ENCODE assay signal across 8 cellular contexts in the genomic region with DNA sequence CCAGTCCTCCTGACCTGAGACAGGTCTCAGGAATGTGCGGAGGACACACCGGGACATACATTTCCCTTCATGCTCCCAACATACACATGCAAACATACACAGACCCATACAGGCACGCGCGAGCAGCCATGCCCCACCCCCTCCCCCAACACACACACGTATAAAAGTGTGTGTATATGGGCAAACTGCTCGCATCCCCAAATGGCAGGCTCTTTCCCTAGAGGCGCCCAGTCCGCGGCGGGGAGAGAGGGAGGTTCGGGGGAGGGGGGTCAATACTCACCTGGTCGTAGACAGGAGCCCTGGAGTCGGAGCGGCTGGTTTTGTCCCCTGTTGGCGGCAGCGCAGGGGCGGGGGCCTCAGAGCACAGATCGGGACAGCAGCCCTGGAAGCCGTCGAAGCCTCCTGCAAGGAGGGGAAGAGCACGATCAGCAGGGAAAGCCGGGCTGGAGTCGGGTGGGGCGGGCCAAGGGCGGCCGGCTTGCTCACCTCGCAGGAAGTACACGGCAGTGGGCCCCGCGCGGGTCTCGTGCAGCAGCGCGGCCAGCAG. TPM values are rescaled to one million over a fixed set of nuclear protein-coding genes. Genes with fewer than 3 reads are reported as not detected.
DNase-seq lines count a peak whose midpoint lies in the region; ATAC-seq and TF ChIP-seq lines count a peak whose summit lies in the region.

No MANE protein-coding gene starts in this region.

- intact Hi-C loops in lower lobe of right lung (cut with DNase I): no loop called here

- no peak for TF ChIP-seq POLR2A in suprapubic skin (IDR thresholded peaks at IDR 0.05)

- no peak for TF ChIP-seq EP300 in suprapubic skin (IDR thresholded peaks at IDR 0.05)

- H3K27me3 ChIP-seq in lower lobe of right lung (ENCODE audit: low read depth) (peaks cover 5% of the 10 kb centered on the region), suprapubic skin (no peaks in the 10 kb centered on the region)

- H3K9me3 ChIP-seq in lower lobe of right lung: no peaks in the 10 kb centered on the region
- H3K9me3 ChIP-seq in suprapubic skin: no peaks in the 10 kb centered on the region

- TF ChIP-seq CTCF in lower lobe of right lung (IDR thresholded peaks at IDR 0.05) (no peak), suprapubic skin (IDR thresholded peaks at IDR 0.05) (peak in 1 of 2 donors; percentile 1), GM10266 (IDR thresholded peaks at IDR 0.05; ENCODE audit: control insufficient read depth, insufficient read depth, low read depth, missing control alignments) (no peak)

- H3K27ac Mint-ChIP-seq in activated naive CD8-positive, alpha-beta T cell treated with anti-CD3 and anti-CD28 coated beads, Interleukin-2, amount 50 U/mL, for 24 hours: peak overlapping the region; percentile 97

- peak overlapping the region; percentile 58 for H3K27ac ChIP-seq in lower lobe of right lung
- peak overlapping the region; percentile 72 for H3K27ac ChIP-seq in suprapubic skin

- peaks cover 65% of the 10 kb centered on the region for H3K4me1 Mint-ChIP-seq in activated naive CD8-positive, alpha-beta T cell treated with anti-CD3 and anti-CD28 coated beads, Interleukin-2, amount 50 U/mL, for 24 hours

- DNase-seq in NCI-H69 (lab: John Stamatoyannopoulos, UW): peak; percentile 70
- DNase-seq in activated naive CD8-positive, alpha-beta T cell treated with anti-CD3 and anti-CD28 coated beads, Interleukin-2, amount 50 U/mL, for 24 hours: peak; percentile 56
- DNase-seq in lower lobe of right lung: peak; percentile 68
- DNase-seq in suprapubic skin (ENCODE audit: low spot score in 2 of 2): peak in 1 of 2 donors; percentile 72
- no peak for DNase-seq in NCI-H2227 treated with DMSO at 0.1 percent for 48 hours (lab: John Stamatoyannopoulos, UW)
- no peak for DNase-seq in GM10266 (ENCODE audit: extremely low spot score)
- no peak for DNase-seq in cerebellar cortex (ENCODE audit: low spot score)

- H3K27me3 Mint-ChIP-seq in activated naive CD8-positive, alpha-beta T cell treated with anti-CD3 and anti-CD28 coated beads, Interleukin-2, amount 50 U/mL, for 24 hours: peaks cover 2% of the 10 kb centered on the region

- peak; percentile 1 for ATAC-seq in GM19395 (IDR thresholded peaks at IDR 0.05; ENCODE audit: unreplicated experiment)
- no peak for ATAC-seq in activated naive CD8-positive, alpha-beta T cell treated with anti-CD3 and anti-CD28 coated beads, Interleukin-2, amount 50 U/mL, for 24 hours
- no peak for ATAC-seq in lower lobe of right lung

- no peaks in the 10 kb centered on the region for H3K9me3 Mint-ChIP-seq in activated naive CD8-positive, alpha-beta T cell treated with anti-CD3 and anti-CD28 coated beads, Interleukin-2, amount 50 U/mL, for 24 hours

- peak overlapping the region; percentile 64 for H3K4me3 ChIP-seq in lower lobe of right lung
- peak overlapping the region; percentile 69 for H3K4me3 ChIP-seq in suprapubic skin

- 4% methylated on average over 14 of the region's 35 CpGs for WGBS in suprapubic skin

- peak overlapping the region; percentile 94 for H3K4me3 Mint-ChIP-seq in activated naive CD8-positive, alpha-beta T cell treated with anti-CD3 and anti-CD28 coated beads, Interleukin-2, amount 50 U/mL, for 24 hours

- H3K36me3 ChIP-seq in lower lobe of right lung: no peaks in the 10 kb centered on the region
- H3K36me3 ChIP-seq in suprapubic skin: no peaks in the 10 kb centered on the region

- peaks cover 37% of the 10 kb centered on the region for H3K4me1 ChIP-seq in lower lobe of right lung
- peaks cover 54% of the 10 kb centered on the region for H3K4me1 ChIP-seq in suprapubic skin

- peaks cover 34% of the 10 kb centered on the region for H3K36me3 Mint-ChIP-seq in activated naive CD8-positive, alpha-beta T cell treated with anti-CD3 and anti-CD28 coated beads, Interleukin-2, amount 50 U/mL, for 24 hours (ENCODE audit: low read depth)

RNA-seq across cellular contexts. Expression of gene DUSP2, which starts 0.7 kb away (rescaled TPM):
- total RNA-seq in lower lobe of right lung (5.5 TPM), suprapubic skin (100 to 1,000 TPM in 1 of 4 donors, 10 to 100 TPM in 3; 26.0 to 124 (median 74.1) TPM)

RNA-seq across cellular contexts. Expression of gene ASTL, which starts 6.3 kb away (rescaled TPM):
- total RNA-seq in lower lobe of right lung (not detected), suprapubic skin (1 to 10 TPM in 1 of 4 donors, under 1 TPM in 1, not detected in 2; 0.87 to 1.7 TPM)

RNA-seq across cellular contexts. Expression of gene ADRA2B, which starts 28.2 kb away (rescaled TPM):
- total RNA-seq in lower lobe of right lung: 0.32 TPM
- total RNA-seq in suprapubic skin: 1 to 10 TPM in 2 of 4 donors, under 1 TPM in 2; 0.93 to 3.6 (median 1.2) TPM

Comparison
In these comparisons a context has a peak if more than half of its experiments do, and no peak if none do; other contexts are left out.
1. DNase-seq: peak in NCI-H69 (single experiment), activated naive CD8-positive, alpha-beta T cell treated with anti-CD3 and anti-CD28 coated beads, Interleukin-2, amount 50 U/mL, for 24 hours (single experiment) and lower lobe of right lung (single experiment); none in NCI-H2227 treated with DMSO at 0.1 percent for 48 hours (single experiment), GM10266 (single experiment) and cerebellar cortex (single experiment).